29 cellular contexts compared by ENCODE assay signal in the genomic region with DNA sequence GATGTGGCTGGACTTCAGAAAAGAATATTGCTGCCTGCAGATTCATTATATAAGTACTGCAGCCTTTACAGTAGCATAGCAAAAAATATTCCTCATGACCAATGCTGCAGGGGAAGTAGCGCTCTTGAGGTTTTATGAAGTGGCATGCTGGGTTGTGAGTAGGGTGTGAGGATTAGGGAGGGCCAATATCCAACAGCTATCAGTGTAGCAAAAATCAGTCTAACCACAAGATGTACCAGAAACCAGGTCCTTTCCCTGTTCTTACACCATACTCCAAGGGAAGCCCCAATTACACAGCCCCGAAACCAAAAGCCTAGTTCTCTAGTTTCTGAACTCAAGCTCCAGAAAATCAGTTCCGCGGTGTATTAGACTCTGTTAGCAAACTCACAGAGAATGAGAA.
"Had no signal": no experiment of that assay in that cellular context is flagged by ENCODE, and none has a peak within 500 bp of the region (broad histone marks: within the 10 kb centered on the region; RNA-seq: fewer than 3 reads in every experiment).

No MANE protein-coding gene starts in this region.

- H3K27ac ChIP-seq: Peyer's patch, SJSA1 had no signal

- DNase-seq: KG1; MM.1S; NCI-H1048; NCI-H1092 treated with DMSO at 0.1 percent for 48 hours; NCI-H1436; NCI-H146; NCI-H1694; NCI-H187; NCI-H1930; NCI-H2029 treated with DMSO at 0.1 percent for 48 hours; NCI-H2081 treated with DMSO at 0.1 percent for 48 hours; NCI-H2171 treated with DMSO at 0.1 percent for 48 hours; NCI-H2227 treated with DMSO at 0.1 percent for 48 hours; NCI-H345; NCI-H446; NCI-H524 treated with DMSO at 0.1 percent for 48 hours; NCI-H526 treated with DMSO at 0.1 percent for 48 hours; NK-92 treated with Interleukin-12 subunit alpha and Interleukin-12 subunit beta, amount 100 ng/mL, for 24 hours; OCI-M1; PC-3; Peyer's patch; Right ventricle myocardium superior; RPMI8226; SHP77 treated with DMSO at 0.1 percent for 48 hours; SK-N-SH; T-cell; T-helper 17 cell had no signal

- H3K9ac ChIP-seq: SK-N-SH had no signal

- H3K27me3 ChIP-seq: Peyer's patch, SJSA1 had no signal

- FAIRE-seq: K562 had no signal

- H3K9me3 ChIP-seq: Peyer's patch, SJSA1, SK-N-SH had no signal

- H3K4me1 ChIP-seq: Peyer's patch, SJSA1 had no signal

- H3K4me3 ChIP-seq: K562, Peyer's patch, SJSA1 had no signal

- H3K36me3 ChIP-seq: Peyer's patch, SJSA1 had no signal

- H3K4me2 ChIP-seq: SK-N-SH had no signal

- ATAC-seq: K562, PC-3, T-cell, T-helper 17 cell had no signal
